In the genomic region with DNA sequence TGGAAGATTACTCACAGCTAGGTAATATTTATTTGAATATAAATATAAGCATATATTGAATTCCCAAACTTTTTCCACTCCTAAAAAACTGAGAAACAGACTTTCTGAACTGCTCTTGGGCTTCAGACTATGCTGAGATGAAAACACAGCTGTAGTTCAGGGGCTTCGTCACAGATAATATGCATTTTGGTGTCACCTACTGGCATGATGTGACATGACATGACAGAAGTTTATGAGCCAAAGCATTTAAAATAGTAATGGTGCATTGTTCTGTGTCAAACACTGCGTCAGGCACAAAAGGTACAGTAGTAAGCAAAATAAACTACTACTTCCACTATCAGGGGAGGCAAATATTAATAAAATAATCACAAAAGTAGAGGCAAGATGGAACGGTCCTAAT, we compare ENCODE assay signal across 8 cellular contexts.
A peak's percentile ranks its signal among the peaks of the same experiment; 100 is the strongest.
DNase-seq lines count a peak whose midpoint lies in the region; ATAC-seq lines count a peak whose summit lies in the region.

No MANE protein-coding gene starts in this region.

- H3K9me3 Mint-ChIP-seq in stimulated activated naive B cell treated with anti-CD40 and anti-IgM and Interleukin-4, amounts not matched to agents 10 μg/mL and 1 μg/mL and 100 μg/mL, for 72 hours, result no peaks in the 10 kb centered on the region
- no peaks in the 10 kb centered on the region for H3K9me3 Mint-ChIP-seq in activated CD4-positive, alpha-beta memory T cell treated with anti-CD3 and anti-CD28 coated beads, Interleukin-2, amount 10 ng/mL, durations not matched to agents 7 days and 5 days

- POLR2A ChIA-PET in activated CD4-positive, alpha-beta memory T cell treated with anti-CD3 and anti-CD28 coated beads, Interleukin-2, amount 10 ng/mL, durations not matched to agents 7 days and 5 days (lab: Charles Lee), result no interaction called here

- H3K27me3 Mint-ChIP-seq in stimulated activated naive B cell treated with anti-CD40 and anti-IgM and Interleukin-4, amounts not matched to agents 10 μg/mL and 1 μg/mL and 100 μg/mL, for 72 hours, result peaks cover 5 to 6% of the 10 kb centered on the region in 2 donors
- no peaks in the 10 kb centered on the region for H3K27me3 Mint-ChIP-seq in activated CD4-positive, alpha-beta memory T cell treated with anti-CD3 and anti-CD28 coated beads, Interleukin-2, amount 10 ng/mL, durations not matched to agents 7 days and 5 days

- ATAC-seq in GM19438 (IDR thresholded peaks at IDR 0.05; ENCODE audit: low read depth, unreplicated experiment) (peak; percentile 94), HG03108 (IDR thresholded peaks at IDR 0.05; ENCODE audit: unreplicated experiment) (no peak)
- ATAC-seq in stimulated activated naive B cell treated with anti-CD40 and anti-IgM and Interleukin-4, amounts not matched to agents 10 μg/mL and 1 μg/mL and 100 μg/mL, for 72 hours (replicated peaks), result peak; percentile 62 to 71

- no peak overlapping the region for H3K4me3 Mint-ChIP-seq in stimulated activated naive B cell treated with anti-CD40 and anti-IgM and Interleukin-4, amounts not matched to agents 10 μg/mL and 1 μg/mL and 100 μg/mL, for 72 hours
- H3K4me3 Mint-ChIP-seq in activated CD4-positive, alpha-beta memory T cell treated with anti-CD3 and anti-CD28 coated beads, Interleukin-2, amount 10 ng/mL, durations not matched to agents 7 days and 5 days, result no peak overlapping the region

- H3K4me1 Mint-ChIP-seq in stimulated activated naive B cell treated with anti-CD40 and anti-IgM and Interleukin-4, amounts not matched to agents 10 μg/mL and 1 μg/mL and 100 μg/mL, for 72 hours, result no peaks in the 10 kb centered on the region
- peaks cover 12% of the 10 kb centered on the region for H3K4me1 Mint-ChIP-seq in activated CD4-positive, alpha-beta memory T cell treated with anti-CD3 and anti-CD28 coated beads, Interleukin-2, amount 10 ng/mL, durations not matched to agents 7 days and 5 days

- CTCF ChIA-PET in activated CD4-positive, alpha-beta memory T cell treated with anti-CD3 and anti-CD28 coated beads, Interleukin-2, amount 10 ng/mL, durations not matched to agents 7 days and 5 days (lab: Charles Lee), result interaction anchor here (2.0 kb wide), 1 partner anchor 246 kb away, joined by 15 read pairs; no protein-coding TSS in a partner anchor

- no peaks in the 10 kb centered on the region for H3K36me3 Mint-ChIP-seq in stimulated activated naive B cell treated with anti-CD40 and anti-IgM and Interleukin-4, amounts not matched to agents 10 μg/mL and 1 μg/mL and 100 μg/mL, for 72 hours
- no peaks in the 10 kb centered on the region for H3K36me3 Mint-ChIP-seq in activated CD4-positive, alpha-beta memory T cell treated with anti-CD3 and anti-CD28 coated beads, Interleukin-2, amount 10 ng/mL, durations not matched to agents 7 days and 5 days (ENCODE audit: low read depth)

- no peak overlapping the region for H3K27ac Mint-ChIP-seq in stimulated activated naive B cell treated with anti-CD40 and anti-IgM and Interleukin-4, amounts not matched to agents 10 μg/mL and 1 μg/mL and 100 μg/mL, for 72 hours
- H3K27ac Mint-ChIP-seq in activated CD4-positive, alpha-beta memory T cell treated with anti-CD3 and anti-CD28 coated beads, Interleukin-2, amount 10 ng/mL, durations not matched to agents 7 days and 5 days, result no peak overlapping the region

- DNase-seq in Daoy (ENCODE audit: low read depth) (peak; percentile 17), HT-29 (ENCODE audit: low spot score) (peak; percentile 89), SIG-M5 treated with dmso at 0.1 percent for 504 hours (lab: John Stamatoyannopoulos, UW; ENCODE audit: unreplicated experiment) (peak; percentile 61), glomerular visceral epithelial cell (ENCODE audit: extremely low spot score) (peak; percentile 59)
- no peak for DNase-seq in stimulated activated naive B cell treated with anti-CD40 and anti-IgM and Interleukin-4, amounts not matched to agents 10 μg/mL and 1 μg/mL and 100 μg/mL, for 72 hours
- no peak for DNase-seq in activated CD4-positive, alpha-beta memory T cell treated with anti-CD3 and anti-CD28 coated beads, Interleukin-2, amount 10 ng/mL, durations not matched to agents 7 days and 5 days

Comparison
In these comparisons a context has a peak if more than half of its experiments do, and no peak if none do; other contexts are left out.
1. DNase-seq: peak in Daoy (single experiment), HT-29 (single experiment), SIG-M5 treated with dmso at 0.1 percent for 504 hours (single experiment) and glomerular visceral epithelial cell (single experiment); none in stimulated activated naive B cell treated with anti-CD40 and anti-IgM and Interleukin-4, amounts not matched to agents 10 μg/mL and 1 μg/mL and 100 μg/mL, for 72 hours (single experiment) and activated CD4-positive, alpha-beta memory T cell treated with anti-CD3 and anti-CD28 coated beads, Interleukin-2, amount 10 ng/mL, durations not matched to agents 7 days and 5 days (single experiment).